ENCODE assay signal across 5 cellular contexts in the genomic region with DNA sequence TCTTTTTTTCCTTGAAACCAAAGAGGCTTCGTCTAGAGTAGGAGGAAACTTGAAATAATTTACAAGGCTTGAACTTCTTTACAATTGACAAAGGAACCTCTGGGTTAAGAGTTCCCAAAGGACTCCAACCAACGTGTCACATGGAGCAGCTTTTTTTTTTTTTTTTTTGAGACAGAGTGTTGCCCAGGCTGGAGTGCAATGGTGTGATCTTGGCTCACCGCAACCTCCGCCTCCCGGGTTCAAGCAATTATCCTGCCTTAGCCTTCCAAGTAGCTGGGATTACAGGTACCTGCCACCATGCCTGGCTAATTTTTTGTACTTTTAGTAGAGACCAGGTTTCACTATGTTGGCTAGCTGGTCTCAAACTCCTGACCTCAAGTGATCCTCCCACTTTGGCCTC. TPM values are rescaled to one million over a fixed set of nuclear protein-coding genes. Genes with fewer than 3 reads are reported as not detected.
"Had no signal": no experiment of that assay in that cellular context is flagged by ENCODE, and none has a peak within 500 bp of the region (broad histone marks: within the 10 kb centered on the region; RNA-seq: fewer than 3 reads in every experiment).

No MANE protein-coding gene starts in this region.

RNA-seq across cellular contexts. Expression of a gene that starts 43.2 kb away (rescaled TPM):
- total RNA-seq: GM23338, H1, H9, HT-29, IMR-90 had no signal
- polyA plus RNA-seq: GM23338 had no signal
